In genomic region chr2:60525859-60526258, GRCh38 we compare ENCODE assay signal across 1 cellular context.
TF ChIP-seq lines count a peak whose summit lies in the region.

No MANE protein-coding gene starts in this region.

TF ChIP-seq in GM12878, 131 proteins besides CTCF, POLR2A, EP300 and RAD21 (continued from another document):
- TF ChIP-seq SREBF2 (IDR thresholded peaks at IDR 0.05; ENCODE audit: low read length) (no peak), YBX1 (IDR thresholded peaks at IDR 0.05) (no peak), MEF2B (IDR thresholded peaks at IDR 0.05; ENCODE audit: partially characterized antibody, poor library complexity, severe bottlenecking) (no peak), RUNX3 (IDR thresholded peaks at IDR 0.05; ENCODE audit: low read length) (peak; percentile 93), ATF2 (IDR thresholded peaks at IDR 0.05; ENCODE audit: low read length) (peak; percentile 55; the same call in 1 of the 2 replicates), CEBPZ (IDR thresholded peaks at IDR 0.05; ENCODE audit: low read depth, low read length) (no peak), TBL1XR1 (IDR thresholded peaks at IDR 0.05; ENCODE audit: low read depth, low read length) (no peak), NFIC (IDR thresholded peaks at IDR 0.05; ENCODE audit: low read depth, low read length) (peak; percentile 58; the same call in 1 of the 2 replicates), MTA2 (IDR thresholded peaks at IDR 0.05; ENCODE audit: low read depth) (no peak), MTA3 (IDR thresholded peaks at IDR 0.05; ENCODE audit: borderline replicate concordance, low read length) (no peak), E2F8 (IDR thresholded peaks at IDR 0.05; ENCODE audit: low read depth, partially characterized antibody) (no peak), CBFB (IDR thresholded peaks at IDR 0.05; ENCODE audit: low read depth) (peak; percentile 75; the same call in 1 of the 2 replicates), PML (IDR thresholded peaks at IDR 0.05; ENCODE audit: low read length) (no peak), NR2C1 (IDR thresholded peaks at IDR 0.05) (no peak), YY1 (IDR thresholded peaks at IDR 0.05; ENCODE audit: low read depth, low read length) (no peak)
